Comparison of ENCODE assay signal across 8 cellular contexts in genomic region chr2:157839162-157839801, GRCh38. TPM values are rescaled to one million over a fixed set of nuclear protein-coding genes. Genes with fewer than 3 reads are reported as not detected.
DNase-seq lines count a peak whose midpoint lies in the region; ATAC-seq and TF ChIP-seq lines count a peak whose summit lies in the region.

No MANE protein-coding gene starts in this region.

- intact Hi-C loops in dendritic cell treated with granulocyte-macrophage colony-stimulating factor and Interleukin-4, amounts not matched to agents 40 ng/mL and 50 ng/mL, for 4 days (cut with micrococcal nuclease), result loop anchor here (5.0 kb wide), 1 partner anchor 33 kb away; no protein-coding TSS in a partner anchor
- intact Hi-C loops in natural killer cell (cut with micrococcal nuclease), result no loop called here

- peak; percentile 75 for DNase-seq in EL
- peak; percentile 86 for DNase-seq in NCI-H345 treated with DMSO at 0.1 percent for 48 hours (lab: John Stamatoyannopoulos, UW; ENCODE audit: unreplicated experiment)
- peak; percentile 36 for DNase-seq in neural crest cell (ENCODE audit: low read depth, low spot score)
- DNase-seq in T-cell, result no peak
- DNase-seq in GOT3 (lab: John Stamatoyannopoulos, UW), result no peak
- DNase-seq in natural killer cell, result no peak
- no peak for DNase-seq in SIG-M5 (lab: John Stamatoyannopoulos, UW)

- H3K4me3 Mint-ChIP-seq in dendritic cell treated with granulocyte-macrophage colony-stimulating factor and Interleukin-4, amounts not matched to agents 40 ng/mL and 50 ng/mL, for 4 days, result peak overlapping the region; percentile 17
- H3K4me3 Mint-ChIP-seq in neural crest cell, result peak overlapping the region; percentile 13
- no peak overlapping the region for H3K4me3 Mint-ChIP-seq in T-cell
- no peak overlapping the region for H3K4me3 Mint-ChIP-seq in natural killer cell

- POLR2A ChIA-PET in T-cell (lab: Charles Lee), result no interaction called here

- H3K9me3 Mint-ChIP-seq in dendritic cell treated with granulocyte-macrophage colony-stimulating factor and Interleukin-4, amounts not matched to agents 40 ng/mL and 50 ng/mL, for 4 days, result no peaks in the 10 kb centered on the region
- no peaks in the 10 kb centered on the region for H3K9me3 Mint-ChIP-seq in neural crest cell
- no peaks in the 10 kb centered on the region for H3K9me3 Mint-ChIP-seq in T-cell
- H3K9me3 Mint-ChIP-seq in natural killer cell, result no peaks in the 10 kb centered on the region

- no peaks in the 10 kb centered on the region for H3K27me3 Mint-ChIP-seq in dendritic cell treated with granulocyte-macrophage colony-stimulating factor and Interleukin-4, amounts not matched to agents 40 ng/mL and 50 ng/mL, for 4 days
- H3K27me3 Mint-ChIP-seq in neural crest cell (ENCODE audit: low read depth) (no peaks in the 10 kb centered on the region), T-cell (no peaks in the 10 kb centered on the region), natural killer cell (ENCODE audit: low read depth in 2 of 2) (no peaks in the 10 kb centered on the region)

- peak overlapping the region; percentile 93 for H3K27ac Mint-ChIP-seq in dendritic cell treated with granulocyte-macrophage colony-stimulating factor and Interleukin-4, amounts not matched to agents 40 ng/mL and 50 ng/mL, for 4 days
- H3K27ac Mint-ChIP-seq in neural crest cell (ENCODE audit: unreplicated experiment), result no peak overlapping the region
- H3K27ac Mint-ChIP-seq in T-cell, result no peak overlapping the region
- no peak overlapping the region for H3K27ac Mint-ChIP-seq in natural killer cell

- H3K36me3 Mint-ChIP-seq in dendritic cell treated with granulocyte-macrophage colony-stimulating factor and Interleukin-4, amounts not matched to agents 40 ng/mL and 50 ng/mL, for 4 days (ENCODE audit: low read depth), result peaks cover 8% of the 10 kb centered on the region
- no peaks in the 10 kb centered on the region for H3K36me3 Mint-ChIP-seq in neural crest cell (ENCODE audit: low read depth)
- H3K36me3 Mint-ChIP-seq in T-cell, result peaks cover 33% of the 10 kb centered on the region
- no peaks in the 10 kb centered on the region for H3K36me3 Mint-ChIP-seq in natural killer cell

- peaks cover 37% of the 10 kb centered on the region for H3K4me1 Mint-ChIP-seq in dendritic cell treated with granulocyte-macrophage colony-stimulating factor and Interleukin-4, amounts not matched to agents 40 ng/mL and 50 ng/mL, for 4 days (ENCODE audit: low read depth)
- H3K4me1 Mint-ChIP-seq in neural crest cell (peaks cover 33% of the 10 kb centered on the region), T-cell (peaks cover 48 to 66% (median 58%) of the 10 kb centered on the region in 3 donors), natural killer cell (peaks cover 8 to 11% of the 10 kb centered on the region in 2 donors)

- TF ChIP-seq CTCF in neural crest cell (conservative IDR thresholded peaks at IDR 0.05) (no peak), natural killer cell (IDR thresholded peaks at IDR 0.05) (no peak)

- CTCF ChIA-PET in T-cell (lab: Charles Lee), result no interaction called here

- no peak for ATAC-seq in T-cell (replicated peaks in 1 of 4)
- no peak for ATAC-seq in natural killer cell

RNA-seq across cellular contexts. Expression of gene ACVR1, which starts 36.8 kb away (rescaled TPM):
- total RNA-seq in neural crest cell (12.2 and 12.5 TPM in 2 replicates), T-cell (10 to 100 TPM; 18.3 to 31.5 (median 25.1) TPM), natural killer cell (1 to 10 TPM; 3.3 to 6.9 (median 6.1) TPM)

Comparison
In these comparisons a context has a peak if more than half of its experiments do, and no peak if none do; other contexts are left out.
1. DNase-seq: peak in EL (single experiment), NCI-H345 treated with DMSO at 0.1 percent for 48 hours (single experiment) and neural crest cell (single experiment); none in T-cell (0 of 34), GOT3 (single experiment), natural killer cell (single experiment) and SIG-M5 (single experiment).
2. H3K4me3 Mint-ChIP-seq: peak in dendritic cell treated with granulocyte-macrophage colony-stimulating factor and Interleukin-4, amounts not matched to agents 40 ng/mL and 50 ng/mL, for 4 days (single experiment) and neural crest cell (single experiment); none in T-cell (0 of 3) and natural killer cell (single experiment).